ENCODE assay signal across 16 cellular contexts in the genomic region with DNA sequence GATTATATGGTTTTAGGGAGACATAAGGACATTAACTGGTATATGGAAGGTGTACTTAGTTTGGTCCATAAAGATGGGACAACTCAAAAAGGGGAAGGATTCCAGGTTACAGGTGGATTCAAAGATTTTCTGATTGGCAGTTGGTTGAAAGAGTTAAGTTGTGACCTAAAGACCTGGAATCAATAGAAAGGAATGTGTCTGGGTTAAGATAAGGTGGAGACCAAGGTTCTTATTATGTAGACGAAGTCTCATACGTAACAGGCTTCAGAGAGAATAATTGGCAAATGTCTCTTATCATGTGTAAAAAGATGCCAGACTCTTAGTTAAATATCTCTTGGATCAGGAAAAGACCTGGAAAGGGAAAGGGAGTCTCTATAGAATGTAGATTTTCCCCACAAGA. TPM values are rescaled to one million over a fixed set of nuclear protein-coding genes. Genes with fewer than 3 reads are reported as not detected.
DNase-seq lines count a peak whose midpoint lies in the region; ATAC-seq, FAIRE-seq and TF ChIP-seq lines count a peak whose summit lies in the region.
"Had no signal": no experiment of that assay in that cellular context is flagged by ENCODE, and none has a peak within 500 bp of the region (broad histone marks: within the 10 kb centered on the region; RNA-seq: fewer than 3 reads in every experiment).

No MANE protein-coding gene starts in this region.

- no peak overlapping the region for H2BK20ac ChIP-seq in H1 (ENCODE audit: low read length)

- H3K4me2 ChIP-seq in MM.1S (ENCODE audit: low read depth, low read length) (no peak overlapping the region), H1 (ENCODE audit: insufficient read depth in 1 of 2, low read depth in 2 of 2, low read length in 2 of 2) (peak overlapping the region in 1 of 2 experiments; percentile 86; a peak in 1 of 4 replicates)

- H4K8ac ChIP-seq in H1 (ENCODE audit: extremely low read depth, insufficient read depth, low read length): no peak overlapping the region; the same call in 1 of the 2 replicates

- DNase-seq in CD8-positive, alpha-beta T cell: no peak
- DNase-seq in MM.1S (no peak), H1 (ENCODE audit: low read depth in 1 of 2, low spot score in 2 of 2) (no peak), thyroid gland (no peak), sigmoid colon (no peak), KBM-7 (no peak)
- DNase-seq: activated naive CD4-positive, alpha-beta T cell treated with anti-CD3 and anti-CD28 coated beads, Interleukin-2, amount 10 ng/mL, durations not matched to agents 7 days and 5 days; cortex of kidney; foreskin fibroblast; NCI-H2081 treated with DMSO at 0.1 percent for 48 hours; small intestine; SW 1271 had no signal

- CTCF ChIA-PET in CD8-positive, alpha-beta T cell (lab: Charles Lee): interaction anchor here (1.1 to 4.4 kb wide), 3 partner anchors 11 to 28 kb away, joined by 3 to 22 read pairs (median 6); a partner anchor contains a TSS
- CTCF ChIA-PET in H1 (lab: Charles Lee; ENCODE audit: partially characterized antibody): no interaction called here

- peaks cover 8% of the 10 kb centered on the region for H3K36me3 Mint-ChIP-seq in CD8-positive, alpha-beta T cell
- H3K36me3 Mint-ChIP-seq: activated naive CD4-positive, alpha-beta T cell treated with anti-CD3 and anti-CD28 coated beads, Interleukin-2, amount 10 ng/mL, durations not matched to agents 7 days and 5 days had no signal

- no peaks in the 10 kb centered on the region for H3K9me2 ChIP-seq in MM.1S (replicated peaks; ENCODE audit: insufficient read depth, low read length)

- no peak overlapping the region for H3K18ac ChIP-seq in H1 (ENCODE audit: extremely low read depth, low read length)

- H3K79me2 ChIP-seq in MM.1S (ENCODE audit: low read length) (peaks cover 7% of the 10 kb centered on the region; the same call in 1 of the 2 replicates), H1 (ENCODE audit: control insufficient read depth in 1 of 2, insufficient read depth in 2 of 2, low read length in 2 of 2) (peaks cover 0 to 21% of the 10 kb centered on the region in 2 experiments; a peak in 2 of 4 replicates)

- H3K9me3 Mint-ChIP-seq in CD8-positive, alpha-beta T cell: no peaks in the 10 kb centered on the region
- H3K9me3 Mint-ChIP-seq: activated naive CD4-positive, alpha-beta T cell treated with anti-CD3 and anti-CD28 coated beads, Interleukin-2, amount 10 ng/mL, durations not matched to agents 7 days and 5 days had no signal

- H4K5ac ChIP-seq in H1 (ENCODE audit: insufficient read length, low read depth, low read length): peak overlapping the region; percentile 29

- H2AFZ ChIP-seq in MM.1S (ENCODE audit: low read length) (peak overlapping the region; percentile 78; the same call in 1 of the 2 replicates), H1 (ENCODE audit: low read length) (peak overlapping the region; percentile 47; the same call in 1 of the 2 replicates), neuron (ENCODE audit: low read depth, low read length) (peak overlapping the region; percentile 40)

- TF ChIP-seq CTCF in CD8-positive, alpha-beta T cell (IDR thresholded peaks at IDR 0.05): no peak
- no peak for TF ChIP-seq CTCF in MM.1S (IDR thresholded peaks at IDR 0.05; ENCODE audit: low read length)
- TF ChIP-seq CTCF in H1 (IDR thresholded peaks at IDR 0.05; ENCODE audit: control extremely low read depth in 1 of 3, insufficient read depth in 1 of 3, low read depth in 1 of 3, low read length in 3 of 3): no peak
- no peak for TF ChIP-seq CTCF in thyroid gland (IDR thresholded peaks at IDR 0.05)
- no peak for TF ChIP-seq CTCF in sigmoid colon (IDR thresholded peaks at IDR 0.05)

- H3K23me2 ChIP-seq in H1 (ENCODE audit: low read depth, low read length): peaks cover 7% of the 10 kb centered on the region; the same call in 1 of the 2 replicates

- TF ChIP-seq EP300 in H1 (IDR thresholded peaks at IDR 0.05; ENCODE audit: borderline replicate concordance in 1 of 2, low read depth in 2 of 2, low read length in 2 of 2) (no peak), sigmoid colon (IDR thresholded peaks at IDR 0.05) (no peak)

- no peak overlapping the region for H3K4me3 ChIP-seq in CD8-positive, alpha-beta T cell (ENCODE audit: low read depth, low read length)
- H3K4me3 ChIP-seq in MM.1S (ENCODE audit: low read length): no peak overlapping the region
- no peak overlapping the region for H3K4me3 ChIP-seq in H1 (ENCODE audit: extremely low read depth in 1 of 4, insufficient read depth in 2 of 4, low read depth in 3 of 4, low read length in 4 of 4)
- H3K4me3 ChIP-seq in neuron (ENCODE audit: low read length): peak overlapping the region; percentile 81
- no peak overlapping the region for H3K4me3 ChIP-seq in thyroid gland (replicated peaks in 1 of 3)
- no peak overlapping the region for H3K4me3 ChIP-seq in sigmoid colon

- H2BK12ac ChIP-seq in H1 (ENCODE audit: low read depth, low read length): 0 out of 2 replicates have a peak overlapping the region, but pooled peaks have one; percentile 12

- intact Hi-C loops in CD8-positive, alpha-beta T cell (cut with DNase I, micrococcal nuclease): loop anchor here in 1 of 2 experiments (10.0 kb wide), 1 partner anchor 1452 kb away; a partner anchor contains a TSS
- intact Hi-C loops in thyroid gland (cut with DNase I): no loop called here
- intact Hi-C loops in sigmoid colon (cut with DNase I): no loop called here

- peaks cover 30% of the 10 kb centered on the region for H3K4me1 ChIP-seq in CD8-positive, alpha-beta T cell (ENCODE audit: insufficient read depth, low read length)
- H3K4me1 ChIP-seq in MM.1S (ENCODE audit: low read length): peaks cover 10% of the 10 kb centered on the region; the same call in 1 of the 2 replicates
- H3K4me1 ChIP-seq in H1 (replicated peaks in 1 of 4; ENCODE audit: control insufficient read depth in 3 of 4, insufficient read depth in 4 of 4, low read length in 3 of 4): peaks cover 0 to 12% (median 7%) of the 10 kb centered on the region in 4 experiments; a peak in 4 of 7 replicates
- H3K4me1 ChIP-seq in neuron (ENCODE audit: insufficient read depth, low read length): peaks cover 31% of the 10 kb centered on the region
- H3K4me1 ChIP-seq in thyroid gland: peaks cover 11 to 20% of the 10 kb centered on the region in 2 donors
- peaks cover 3 to 15% (median 10%) of the 10 kb centered on the region in 4 donors for H3K4me1 ChIP-seq in sigmoid colon

- peaks cover 44% of the 10 kb centered on the region for H3K4me1 Mint-ChIP-seq in CD8-positive, alpha-beta T cell (ENCODE audit: low read depth)

- H3K4ac ChIP-seq in H1 (replicated peaks; ENCODE audit: insufficient read length, low read depth, low read length): no peak overlapping the region

- in situ Hi-C loops in KBM-7 (cut with MboI; ENCODE audit: low pct_unique_long_range_greater_than_20kb, low sequenced_read_pairs): no loop called here

- no peak overlapping the region for H3K14ac ChIP-seq in H1 (ENCODE audit: insufficient read length)

- H3K9me3 ChIP-seq in CD8-positive, alpha-beta T cell (ENCODE audit: low read length): no peaks in the 10 kb centered on the region
- H3K9me3 ChIP-seq in MM.1S (replicated peaks; ENCODE audit: insufficient read depth, low read length): no peaks in the 10 kb centered on the region
- H3K9me3 ChIP-seq in H1 (ENCODE audit: insufficient read depth in 2 of 2, low read depth in 1 of 2, low read length in 1 of 2): no peaks in the 10 kb centered on the region
- no peaks in the 10 kb centered on the region for H3K9me3 ChIP-seq in neuron (ENCODE audit: low read length)
- H3K9me3 ChIP-seq in thyroid gland: no peaks in the 10 kb centered on the region
- no peaks in the 10 kb centered on the region for H3K9me3 ChIP-seq in sigmoid colon

- H4K20me1 ChIP-seq in MM.1S (ENCODE audit: insufficient read depth, low read length) (no peaks in the 10 kb centered on the region), H1 (replicated peaks in 1 of 2; ENCODE audit: control insufficient read depth in 1 of 2, insufficient read depth in 2 of 2, low read length in 2 of 2) (no peaks in the 10 kb centered on the region)

- POLR2A ChIA-PET in CD8-positive, alpha-beta T cell (lab: Charles Lee): interaction anchor here (5.8 kb wide), 1 partner anchor 27 kb away, joined by 111 read pairs; a partner anchor contains a TSS
- POLR2A ChIA-PET in H1 (lab: Charles Lee; ENCODE audit: partially characterized antibody): interaction anchor here (1.3 to 5.2 kb wide), 7 partner anchors 9 to 64 kb away, joined by 3 to 46 read pairs (median 11); a partner anchor contains a TSS

- no peak for ATAC-seq in CD8-positive, alpha-beta T cell
- ATAC-seq in GM18909 (IDR thresholded peaks at IDR 0.05; ENCODE audit: poor library complexity, unreplicated experiment): no peak

- TF ChIP-seq RAD21 in H1 (IDR thresholded peaks at IDR 0.05 in 1 of 2, conservative IDR thresholded peaks at IDR 0.05 in 1 of 2; ENCODE audit: low read depth in 2 of 2, low read length in 2 of 2): no peak

- no peak overlapping the region for H3K27ac ChIP-seq in CD8-positive, alpha-beta T cell (ENCODE audit: low read depth, low read length)
- no peak overlapping the region for H3K27ac ChIP-seq in MM.1S (ENCODE audit: low read length)
- H3K27ac ChIP-seq in H1 (ENCODE audit: low read depth, low read length): peak overlapping the region; percentile 83
- H3K27ac ChIP-seq in thyroid gland: no peak overlapping the region
- peak overlapping the region in 1 of 4 donors; percentile 88 for H3K27ac ChIP-seq in sigmoid colon

- H2BK5ac ChIP-seq in H1 (ENCODE audit: low read depth, low read length): no peak overlapping the region

- no peak overlapping the region for H2BK120ac ChIP-seq in H1 (replicated peaks; ENCODE audit: low read depth, low read length)

- no peak for FAIRE-seq in H1 (lab: Jason Lieb, UNC)
- FAIRE-seq: GM18507, keratinocyte, small intestine had no signal

- no peak overlapping the region for H3K27ac Mint-ChIP-seq in CD8-positive, alpha-beta T cell

- H3K9ac ChIP-seq in MM.1S (ENCODE audit: low read length): no peak overlapping the region
- no peak overlapping the region for H3K9ac ChIP-seq in H1 (replicated peaks in 1 of 4; ENCODE audit: extremely low read depth in 1 of 4, low read depth in 3 of 4, low read length in 3 of 4)

- H3K36me3 ChIP-seq in CD8-positive, alpha-beta T cell (ENCODE audit: insufficient read depth, low read length): no peaks in the 10 kb centered on the region
- H3K36me3 ChIP-seq in MM.1S (replicated peaks; ENCODE audit: insufficient read depth, low read length) (no peaks in the 10 kb centered on the region), H1 (ENCODE audit: control insufficient read depth in 2 of 4, insufficient read depth in 4 of 4, low read length in 3 of 4) (no peaks in the 10 kb centered on the region), neuron (ENCODE audit: insufficient read depth, low read length) (no peaks in the 10 kb centered on the region), thyroid gland (no peaks in the 10 kb centered on the region), sigmoid colon (no peaks in the 10 kb centered on the region)

- TF ChIP-seq POLR2A in H1 (IDR thresholded peaks at IDR 0.05; ENCODE audit: control extremely low read depth in 1 of 2, low read depth in 2 of 2, low read length in 2 of 2) (no peak), thyroid gland (IDR thresholded peaks at IDR 0.05) (no peak), sigmoid colon (IDR thresholded peaks at IDR 0.05) (no peak)

- no peak overlapping the region for H4K91ac ChIP-seq in H1 (replicated peaks; ENCODE audit: insufficient read length, low read length)

- no peaks in the 10 kb centered on the region for H3K27me3 Mint-ChIP-seq in CD8-positive, alpha-beta T cell (ENCODE audit: low read depth)
- H3K27me3 Mint-ChIP-seq: activated naive CD4-positive, alpha-beta T cell treated with anti-CD3 and anti-CD28 coated beads, Interleukin-2, amount 10 ng/mL, durations not matched to agents 7 days and 5 days had no signal

- peak overlapping the region; percentile 27 for H3K4me3 Mint-ChIP-seq in CD8-positive, alpha-beta T cell

- H2BK15ac ChIP-seq in H1 (ENCODE audit: low read length): no peak overlapping the region; the same call in 1 of the 2 replicates

- H3F3A ChIP-seq in MM.1S (ENCODE audit: insufficient read depth, low read length): peaks cover 6% of the 10 kb centered on the region; the same call in 1 of the 2 replicates

- no peak overlapping the region for H3K23ac ChIP-seq in H1 (ENCODE audit: insufficient read length)

- H3K56ac ChIP-seq in H1 (replicated peaks; ENCODE audit: insufficient read length, low read depth, low read length): no peak overlapping the region

- 94% methylated on average over 2 of the region's 2 CpGs; no CpG with 5 or more reads in 1 of the 2 experiments for WGBS in H1 (ENCODE audit: extremely low coverage in 1 of 2, insufficient coverage in 1 of 2, insufficient read length in 1 of 2, insufficient replicate concordance in 2 of 2, low coverage in 1 of 2, low lambda C conversion rate in 2 of 2, missing lambda C conversion rate in 1 of 2), 2 experiments
- 94 to 98% methylated on average over 2 of the region's 2 CpGs for WGBS in thyroid gland, 2 donors
- WGBS in sigmoid colon, 2 donors: 97% methylated on average over 2 of the region's 2 CpGs

- no peak overlapping the region for H2AK5ac ChIP-seq in H1 (ENCODE audit: low read depth, low read length)

- no peaks in the 10 kb centered on the region for H3K27me3 ChIP-seq in CD8-positive, alpha-beta T cell (ENCODE audit: insufficient read depth, low read length)
- no peaks in the 10 kb centered on the region for H3K27me3 ChIP-seq in MM.1S (replicated peaks; ENCODE audit: insufficient read depth, low read length)
- no peaks in the 10 kb centered on the region for H3K27me3 ChIP-seq in H1 (replicated peaks in 1 of 4; ENCODE audit: control insufficient read depth in 3 of 4, extremely low read depth in 1 of 4, insufficient read depth in 3 of 4, low read length in 3 of 4)
- no peaks in the 10 kb centered on the region for H3K27me3 ChIP-seq in neuron (ENCODE audit: insufficient read depth, low read length)
- no peaks in the 10 kb centered on the region for H3K27me3 ChIP-seq in thyroid gland
- no peaks in the 10 kb centered on the region for H3K27me3 ChIP-seq in sigmoid colon

- H3K79me1 ChIP-seq in H1 (ENCODE audit: low read depth, low read length): no peaks in the 10 kb centered on the region

RNA-seq across cellular contexts. Expression of a gene that starts 1.0 kb away (rescaled TPM):
- total RNA-seq in CD8-positive, alpha-beta T cell: 10 to 100 TPM; 10.4 to 11.7 TPM
- total RNA-seq in H1 (2021; fragmentation: NEBNext Ultra II Directional; extraction: Animal tissue kit (Norgen Biotek cat#: 25700)): 20.2 and 21.4 TPM in 2 replicates
- polyA plus RNA-seq in H1 (2011; rRNA removed) (6.3 and 7.4 TPM in 2 replicates), sigmoid colon (1 to 10 TPM; 1.2 to 2.3 (median 2.3) TPM)
- polyA plus RNA-seq in H1 (2011; cell fraction: cytosol; rRNA removed): 10.0 TPM
- polyA plus RNA-seq in H1 (2011; cell fraction: nucleus; rRNA removed): 9.9 TPM
- 8.6 to 12.7 TPM (median 9.8 TPM) in 4 replicates for polyA plus RNA-seq in H1 (2012, experiment 1 of 2)
- polyA plus RNA-seq in H1 (2012, experiment 2 of 2): 0.88 TPM
- polyA plus RNA-seq in H1 (2013, experiment 1 of 2): 9.0 TPM
- 10.2 TPM for polyA plus RNA-seq in H1 (2013, experiment 2 of 2)
- 22.7 and 27.0 TPM in 2 replicates for polyA minus RNA-seq in H1 (2011; rRNA and poly(A)+ RNA removed)
- 16.4 TPM for polyA minus RNA-seq in H1 (2011; cell fraction: cytosol; rRNA and poly(A)+ RNA removed)
- polyA minus RNA-seq in H1 (2011; cell fraction: nucleus; rRNA and poly(A)+ RNA removed): 57.7 TPM
- total RNA-seq in thyroid gland (10 to 100 TPM; 29.4 to 39.7 (median 31.7) TPM), sigmoid colon (10 to 100 TPM in 1 of 4 donors, 1 to 10 TPM in 3; 7.5 to 13.6 (median 8.4) TPM)

RNA-seq across cellular contexts. Expression of a gene that starts 25.5 kb away (rescaled TPM):
- total RNA-seq in CD8-positive, alpha-beta T cell: 100 to 1,000 TPM; 776 to 783 TPM
- total RNA-seq in H1 (2021; fragmentation: NEBNext Ultra II Directional; extraction: Animal tissue kit (Norgen Biotek cat#: 25700)): 372 and 377 TPM in 2 replicates
- polyA plus RNA-seq in H1 (2011; rRNA removed): 347 and 482 TPM in 2 replicates
- polyA plus RNA-seq in H1 (2011; cell fraction: cytosol; rRNA removed): 194 TPM
- polyA plus RNA-seq in H1 (2011; cell fraction: nucleus; rRNA removed): 278 TPM
- 338 to 470 TPM (median 346 TPM) in 4 replicates for polyA plus RNA-seq in H1 (2012, experiment 1 of 2)
- polyA plus RNA-seq in H1 (2012, experiment 2 of 2): 463 TPM
- polyA plus RNA-seq in H1 (2013, experiment 1 of 2): 166 TPM
- 164 TPM for polyA plus RNA-seq in H1 (2013, experiment 2 of 2)
- polyA minus RNA-seq in H1 (2011; rRNA and poly(A)+ RNA removed): 278 and 312 TPM in 2 replicates
- 216 TPM for polyA minus RNA-seq in H1 (2011; cell fraction: cytosol; rRNA and poly(A)+ RNA removed)
- 153 TPM for polyA minus RNA-seq in H1 (2011; cell fraction: nucleus; rRNA and poly(A)+ RNA removed)
- total RNA-seq in thyroid gland: 1,000 to 10,000 TPM; 2,201 to 4,711 (median 2,567) TPM
- total RNA-seq in sigmoid colon: 1,000 to 10,000 TPM in 3 of 4 donors, 100 to 1,000 TPM in 1; 930 to 1,636 (median 1,211) TPM
- 100 to 1,000 TPM; 112 to 730 (median 484) TPM for polyA plus RNA-seq in sigmoid colon
